Comparison of ENCODE assay signal across 21 cellular contexts in the genomic region with DNA sequence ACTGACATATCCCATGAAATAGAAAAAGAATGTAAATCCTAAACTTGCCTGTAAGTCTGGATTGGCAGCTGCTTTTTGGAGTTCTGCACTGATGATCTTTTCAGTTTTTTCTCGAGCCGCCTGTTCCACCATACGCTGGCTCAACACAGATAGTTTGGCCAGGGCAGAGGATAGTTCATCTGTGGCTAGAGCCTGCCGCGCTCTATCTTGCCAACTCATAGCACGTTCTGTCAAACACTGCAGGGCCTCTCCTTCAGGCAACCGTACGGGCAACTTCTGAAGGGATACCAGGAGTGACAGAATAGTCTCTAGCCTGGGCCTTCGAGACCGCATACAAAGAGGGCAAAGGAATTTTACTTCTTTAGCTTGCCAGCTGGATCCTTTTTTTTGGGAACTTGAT. TPM values are rescaled to one million over a fixed set of nuclear protein-coding genes. Genes with fewer than 3 reads are reported as not detected.
DNase-seq lines count a peak whose midpoint lies in the region; ATAC-seq, FAIRE-seq and TF ChIP-seq lines count a peak whose summit lies in the region.
"Had no signal": no experiment of that assay in that cellular context is flagged by ENCODE, and none has a peak within 500 bp of the region (broad histone marks: within the 10 kb centered on the region; RNA-seq: fewer than 3 reads in every experiment).

No MANE protein-coding gene starts in this region.

- no peak overlapping the region for H3K14ac ChIP-seq in IMR-90 (replicated peaks; ENCODE audit: low read depth, low read length)

- H3K27me3 ChIP-seq in IMR-90 (ENCODE audit: control insufficient read depth, insufficient read depth, low read length) (no peaks in the 10 kb centered on the region), GM12878 (replicated peaks in 1 of 2; ENCODE audit: control insufficient read depth in 2 of 2, insufficient read depth in 2 of 2, low read length in 1 of 2) (no peaks in the 10 kb centered on the region), endothelial cell of umbilical vein (ENCODE audit: control insufficient read depth in 2 of 2, insufficient read depth in 2 of 2, low read length in 2 of 2) (no peaks in the 10 kb centered on the region), H7 (ENCODE audit: control insufficient read depth, insufficient read depth, low read length) (no peaks in the 10 kb centered on the region)
- H3K27me3 ChIP-seq: BE2C had no signal

- no peak overlapping the region for H3K23ac ChIP-seq in IMR-90 (ENCODE audit: low read depth, low read length)

- H4K91ac ChIP-seq in IMR-90 (ENCODE audit: insufficient read depth, low read depth, low read length) = no peak overlapping the region

- peaks cover 2% of the 10 kb centered on the region for H3K9me3 Mint-ChIP-seq in Calu3 (ENCODE audit: low read depth, unreplicated experiment)

- dilution Hi-C loops in IMR-90 (cut with HindIII; ENCODE audit: low sequenced_read_pairs, unreplicated experiment) = no loop called here
- dilution Hi-C loops in endothelial cell of umbilical vein (cut with MboI; ENCODE audit: extremely low pct_ligation_motif_present, low sequenced_read_pairs) = no loop called here

- no peak overlapping the region for H2BK15ac ChIP-seq in IMR-90 (ENCODE audit: low read depth, low read length)

- no peak overlapping the region for H3K4me3 ChIP-seq in IMR-90 (ENCODE audit: insufficient read depth, low read depth, low read length)
- no peak overlapping the region for H3K4me3 ChIP-seq in GM12878
- no peak overlapping the region for H3K4me3 ChIP-seq in endothelial cell of umbilical vein (replicated peaks in 1 of 3; ENCODE audit: insufficient read depth in 1 of 3, low read depth in 1 of 3, low read length in 3 of 3)
- no peak overlapping the region for H3K4me3 ChIP-seq in H7 (ENCODE audit: insufficient read depth, low read depth, low read length)
- H3K4me3 ChIP-seq: SK-N-MC had no signal

- DNase-seq in Calu3 = no peak
- DNase-seq in IMR-90 = no peak
- no peak for DNase-seq in GM12878 (ENCODE audit: low read depth, low spot score)
- DNase-seq in endothelial cell of umbilical vein (ENCODE audit: low read depth, low spot score) = no peak
- DNase-seq in H7 = no peak
- DNase-seq: BE2C, NCI-H1048, NCI-H1417, NCI-H1694, NCI-H2029 treated with DMSO at 0.1 percent for 48 hours, NCI-H2227 treated with DMSO at 0.1 percent for 48 hours, NCI-H526 treated with DMSO at 0.1 percent for 48 hours, SIG-M5 had no signal

- H3K9me3 ChIP-seq in IMR-90 (ENCODE audit: control insufficient read depth, insufficient read depth, low read length) = no peaks in the 10 kb centered on the region
- 0 out of 3 replicates have a peak, but pooled peaks cover 1% of the 10 kb centered on the region for H3K9me3 ChIP-seq in GM12878 (replicated peaks; ENCODE audit: control insufficient read depth, insufficient read depth, low read length)
- no peaks in the 10 kb centered on the region for H3K9me3 ChIP-seq in endothelial cell of umbilical vein (replicated peaks; ENCODE audit: control insufficient read depth, insufficient read depth, low read length)
- H3K9me3 ChIP-seq: BE2C had no signal

- RAD21 ChIA-PET in GM12878 (lab: Charles Lee; ENCODE audit: unreplicated experiment) = no interaction called here

- SMC1A ChIA-PET in GM12878 (lab: Charles Lee; ENCODE audit: uncharacterized antibody, unreplicated experiment) = no interaction called here

- H2AK5ac ChIP-seq in IMR-90 (ENCODE audit: low read depth, low read length) = no peak overlapping the region

- H3K79me2 ChIP-seq in GM12878 (ENCODE audit: control insufficient read depth, insufficient read depth, low read length) (no peaks in the 10 kb centered on the region), endothelial cell of umbilical vein (ENCODE audit: control insufficient read depth, insufficient read depth, low read length) (peaks cover 12% of the 10 kb centered on the region)

- H3K9me1 ChIP-seq in IMR-90 (ENCODE audit: insufficient read depth, low read length) (no peaks in the 10 kb centered on the region; the same call in 1 of the 2 replicates), endothelial cell of umbilical vein (replicated peaks; ENCODE audit: control insufficient read depth, extremely low read depth, insufficient read depth, low read length) (no peaks in the 10 kb centered on the region)

- intact Hi-C loops in Calu3 (cut with micrococcal nuclease; ENCODE audit: unreplicated experiment) = no loop called here
- intact Hi-C loops in IMR-90 (cut with micrococcal nuclease) = no loop called here
- intact Hi-C loops in GM12878 (cut with micrococcal nuclease; ENCODE audit: unreplicated experiment) = no loop called here
- intact Hi-C loops in endothelial cell of umbilical vein (cut with micrococcal nuclease) = no loop called here

- H4K8ac ChIP-seq in IMR-90 (ENCODE audit: low read depth in 2 of 2, low read length in 2 of 2) = no peak overlapping the region

- H2AFZ ChIP-seq in IMR-90 (replicated peaks; ENCODE audit: low read length, poor library complexity) (no peak overlapping the region), GM12878 (ENCODE audit: control insufficient read depth, low read depth, low read length) (no peak overlapping the region), endothelial cell of umbilical vein (ENCODE audit: low read depth, low read length) (no peak overlapping the region)

- peaks cover 15 to 32% of the 10 kb centered on the region in 2 experiments; a peak in 3 of 4 replicates for H3K79me1 ChIP-seq in IMR-90 (ENCODE audit: low read depth in 1 of 2, low read length in 2 of 2)

- no peak overlapping the region for H2BK20ac ChIP-seq in IMR-90 (ENCODE audit: low read depth, low read length)

- no peak overlapping the region for H3K27ac ChIP-seq in IMR-90 (ENCODE audit: insufficient read depth, low read length)
- H3K27ac ChIP-seq in GM12878 (ENCODE audit: control insufficient read depth, insufficient read depth) = no peak overlapping the region
- no peak overlapping the region for H3K27ac ChIP-seq in endothelial cell of umbilical vein (ENCODE audit: insufficient read depth, low read depth, low read length)
- H3K27ac ChIP-seq: KMS-11, SK-N-MC had no signal

- H3K4me3 Mint-ChIP-seq in Calu3 (ENCODE audit: low read depth, unreplicated experiment) = no peak overlapping the region

- no peak for TF ChIP-seq EP300 in GM12878 (IDR thresholded peaks at IDR 0.05; ENCODE audit: borderline replicate concordance in 1 of 2, control insufficient read depth in 1 of 2, low read depth in 2 of 2, low read length in 2 of 2)

- POLR2A ChIA-PET in IMR-90 (lab: Charles Lee; ENCODE audit: unreplicated experiment) (no interaction called here), GM12878 (lab: Charles Lee) (no interaction called here), endothelial cell of umbilical vein (lab: Charles Lee) (no interaction called here)

- H3K18ac ChIP-seq in IMR-90 (ENCODE audit: low read depth, low read length) = no peak overlapping the region

- ATAC-seq in IMR-90 (ENCODE audit: low read depth) (no peak), GM12878 (no peak), GM21447 (IDR thresholded peaks at IDR 0.05; ENCODE audit: unreplicated experiment) (no peak), GM21717 (IDR thresholded peaks at IDR 0.05; ENCODE audit: unreplicated experiment) (no peak)

- no peak overlapping the region for H3K56ac ChIP-seq in IMR-90 (ENCODE audit: extremely low read depth, insufficient read depth, low read length)

- TSS peak; percentile 57 for BruUV-seq in Calu3 (replicated peaks; lab: Mats Ljungman, UMichigan)
- BruUV-seq in IMR-90 (replicated peaks; lab: Mats Ljungman, UMichigan) = TSS peak; percentile 94
- TSS peak; percentile 50 for BruUV-seq in GM12878 (replicated peaks; lab: Mats Ljungman, UMichigan)
- BruUV-seq in endothelial cell of umbilical vein (replicated peaks; lab: Mats Ljungman, UMichigan) = TSS peak; percentile 57

- TF ChIP-seq RAD21 in IMR-90 (IDR thresholded peaks at IDR 0.05; ENCODE audit: low read length) (no peak), GM12878 (IDR thresholded peaks at IDR 0.05; ENCODE audit: insufficient read depth, low read depth, low read length) (no peak)

- in situ Hi-C loops in IMR-90 (cut with MboI; ENCODE audit: low sequenced_read_pairs) (no loop called here), GM12878 (cut with MboI) (no loop called here)

- TF ChIP-seq POLR2A in IMR-90 (IDR thresholded peaks at IDR 0.05; ENCODE audit: low read depth, low read length) = no peak
- TF ChIP-seq POLR2A in GM12878 (IDR thresholded peaks at IDR 0.05; ENCODE audit: low read depth, low read length) = no peak
- TF ChIP-seq POLR2A in endothelial cell of umbilical vein (IDR thresholded peaks at IDR 0.05; ENCODE audit: low read depth, low read length) = no peak

- H3K36me3 Mint-ChIP-seq in Calu3 (ENCODE audit: insufficient read depth, unreplicated experiment) = peaks cover 50% of the 10 kb centered on the region

- H3K4ac ChIP-seq in IMR-90 (ENCODE audit: low read depth, low read length) = no peak overlapping the region

- TF ChIP-seq CTCF in Calu3 (IDR thresholded peaks at IDR 0.05; ENCODE audit: unreplicated experiment) (no peak), IMR-90 (conservative IDR thresholded peaks at IDR 0.05; ENCODE audit: low read depth, low read length) (no peak), GM12878 (IDR thresholded peaks at IDR 0.05 in 2 of 3, conservative IDR thresholded peaks at IDR 0.05 in 1 of 3; ENCODE audit: control insufficient read depth in 2 of 3, extremely low read depth in 1 of 3, insufficient read depth in 1 of 3, low read depth in 3 of 3, low read length in 3 of 3) (no peak), endothelial cell of umbilical vein (IDR thresholded peaks at IDR 0.05; ENCODE audit: extremely low read depth in 1 of 2, insufficient read depth in 1 of 2, low read depth in 1 of 2, low read length in 2 of 2) (no peak)

- H2AK9ac ChIP-seq in IMR-90 (replicated peaks; ENCODE audit: low read depth, low read length, poor library complexity) = no peak overlapping the region

- peaks cover 14% of the 10 kb centered on the region for H3K4me1 Mint-ChIP-seq in Calu3 (ENCODE audit: low read depth, unreplicated experiment)

- H3K27me3 Mint-ChIP-seq in Calu3 (ENCODE audit: unreplicated experiment) = no peaks in the 10 kb centered on the region
- H3K27me3 Mint-ChIP-seq: IgD-negative memory B cell had no signal

- H4K20me1 ChIP-seq in IMR-90 (ENCODE audit: insufficient read depth, low read length) (no peaks in the 10 kb centered on the region), GM12878 (ENCODE audit: control insufficient read depth, insufficient read depth) (no peaks in the 10 kb centered on the region), endothelial cell of umbilical vein (replicated peaks; ENCODE audit: control insufficient read depth, extremely low read depth, insufficient read depth, low read length) (no peaks in the 10 kb centered on the region)

- H3K9ac ChIP-seq in IMR-90 (ENCODE audit: low read depth, low read length) = no peak overlapping the region
- no peak overlapping the region for H3K9ac ChIP-seq in GM12878 (ENCODE audit: control insufficient read depth, insufficient read depth, low read length)
- no peak overlapping the region for H3K9ac ChIP-seq in endothelial cell of umbilical vein (replicated peaks; ENCODE audit: extremely low read depth, insufficient read depth, low read length)
- H3K9ac ChIP-seq: KMS-11 had no signal

- no peak overlapping the region for H2BK120ac ChIP-seq in IMR-90 (ENCODE audit: low read depth, low read length)

- no peak overlapping the region for H4K5ac ChIP-seq in IMR-90 (ENCODE audit: low read depth, low read length)

- H3K36me3 ChIP-seq in IMR-90 (ENCODE audit: control insufficient read depth, insufficient read depth, low read length) = peaks cover 42% of the 10 kb centered on the region
- H3K36me3 ChIP-seq in GM12878 (ENCODE audit: control insufficient read depth in 2 of 2, insufficient read depth in 2 of 2, low read length in 1 of 2) = peaks cover 7 to 33% of the 10 kb centered on the region in 2 experiments
- H3K36me3 ChIP-seq in endothelial cell of umbilical vein (ENCODE audit: control insufficient read depth in 2 of 2, extremely low read depth in 1 of 2, insufficient read depth in 2 of 2, low read length in 2 of 2) = peaks cover 20 to 28% of the 10 kb centered on the region in 2 experiments
- peaks cover 6% of the 10 kb centered on the region for H3K36me3 ChIP-seq in H7 (replicated peaks; ENCODE audit: control insufficient read depth, insufficient read depth, low read length)

- H3K4me1 ChIP-seq in IMR-90 (ENCODE audit: control insufficient read depth, insufficient read depth, low read length) (no peaks in the 10 kb centered on the region; the same call in 1 of the 2 replicates), GM12878 (ENCODE audit: control insufficient read depth, insufficient read depth, low read length) (no peaks in the 10 kb centered on the region), endothelial cell of umbilical vein (ENCODE audit: control insufficient read depth, extremely low read depth, insufficient read depth, low read length) (no peaks in the 10 kb centered on the region)
- H3K4me1 ChIP-seq: BE2C had no signal

- FAIRE-seq in GM12878 (lab: Jason Lieb, UNC) (no peak), endothelial cell of umbilical vein (lab: Jason Lieb, UNC) (no peak)
- FAIRE-seq: D721Med, RCC 7860 had no signal

- CTCF ChIA-PET in Calu3 (lab: Charles Lee) = no interaction called here
- CTCF ChIA-PET in IMR-90 (lab: Yijun Ruan, JAX) = no interaction called here
- CTCF ChIA-PET in GM12878 (lab: Yijun Ruan, JAX) = no interaction called here
- CTCF ChIA-PET in endothelial cell of umbilical vein (lab: Charles Lee) = no interaction called here

- H3K4me2 ChIP-seq in IMR-90 (ENCODE audit: low read depth, low read length) = no peak overlapping the region
- H3K4me2 ChIP-seq in GM12878 (ENCODE audit: control insufficient read depth, insufficient read depth) = no peak overlapping the region
- no peak overlapping the region for H3K4me2 ChIP-seq in endothelial cell of umbilical vein (ENCODE audit: insufficient read depth, low read length)
- H3K4me2 ChIP-seq: KMS-11 had no signal

- 91% methylated on average over 6 of the region's 10 CpGs; no CpG with 5 or more reads in 1 of the 2 experiments for WGBS in IMR-90 (ENCODE audit: extremely low coverage in 2 of 2, insufficient read length in 1 of 2), 2 experiments
- 98% methylated on average over 10 of the region's 10 CpGs for WGBS in GM12878 (ENCODE audit: insufficient coverage, insufficient replicate concordance, low lambda C conversion rate, missing lambda C conversion rate)

- no peak overlapping the region for H2BK5ac ChIP-seq in IMR-90 (ENCODE audit: low read depth, low read length, poor library complexity, severe bottlenecking)

- no peak overlapping the region for H3K27ac Mint-ChIP-seq in Calu3 (ENCODE audit: unreplicated experiment)

RNA-seq across cellular contexts. Expression of gene SLC6A13, which starts 44.8 kb away (rescaled TPM):
- total RNA-seq in Calu3 (2022) (3.5 and 4.8 TPM in 2 replicates), IMR-90 (2012; rRNA removed) (under 0.01 and 0.28 TPM in 2 replicates), GM12878 (2014; rRNA removed) (not detected in 2 replicates), GM12878 (2014; rRNA removed; fragmentation: Illumina TruSeq; extraction: Trizol) (0.18 and 0.32 TPM in 2 replicates), GM12878 (2021) (0.46 and 0.61 TPM in 2 replicates), endothelial cell of umbilical vein (not detected in 2 replicates)
- polyA plus RNA-seq in IMR-90 (2012; rRNA removed) (0.10 TPM in 1 of 2 replicates, not detected in the other), GM12878 (2011; rRNA removed) (1.2 and 2.1 TPM in 2 replicates), GM12878 (2014; fragmentation: Illumina TruSeq; extraction: Trizol) (0.35 TPM in 1 of 2 replicates, not detected in the other), GM12878 (2014; fragmentation: Nextera tagmentation; extraction: Ambion mirVana) (under 1 TPM; 0.19 to 0.20 TPM), GM12878 (2014; rRNA removed) (0.18 and 0.20 TPM in 2 replicates), GM12878 (2016; fragmentation: Nextera tagmentation; extraction: Ambion mirVana) (not detected), endothelial cell of umbilical vein (0.14 TPM in 1 of 2 replicates, not detected in the other)
- polyA plus RNA-seq in IMR-90 (2012; cell fraction: cytosol; rRNA removed) = 0.05 TPM in 1 of 2 replicates, not detected in the other
- polyA plus RNA-seq in IMR-90 (2012; cell fraction: nucleus; rRNA removed; ENCODE audit: low replicate concordance) = 0.45 and 1.1 TPM in 2 replicates
- total RNA-seq in GM12878 (2013; cell fraction: nucleolus; rRNA removed) = 12.1 and 12.7 TPM in 2 replicates
- 0.37 TPM for polyA plus RNA-seq in GM12878 (2011; ENCODE audit: low read depth)
- 0.69 and 1.1 TPM in 2 replicates for polyA plus RNA-seq in GM12878 (2011; cell fraction: cytosol; rRNA removed)
- 7.1 and 8.8 TPM in 2 replicates for polyA plus RNA-seq in GM12878 (2011; cell fraction: nucleus; rRNA removed)
- polyA plus RNA-seq in GM12878 (2012) = 0.87 and 1.0 TPM in 2 replicates
- polyA minus RNA-seq in GM12878 (2011; rRNA and poly(A)+ RNA removed) = 0.77 and 1.5 TPM in 2 replicates
- polyA minus RNA-seq in GM12878 (2011; cell fraction: cytosol; rRNA and poly(A)+ RNA removed) = not detected in 2 replicates
- 2.5 and 4.5 TPM in 2 replicates for polyA minus RNA-seq in GM12878 (2011; cell fraction: nucleus; rRNA and poly(A)+ RNA removed)
- polyA plus RNA-seq in endothelial cell of umbilical vein (2011; cell fraction: cytosol; rRNA removed) = not detected in 2 replicates
- polyA plus RNA-seq in endothelial cell of umbilical vein (2011; cell fraction: nucleus; rRNA removed) = 0.59 and 0.65 TPM in 2 replicates
- polyA plus RNA-seq in endothelial cell of umbilical vein (2012) = not detected in 2 replicates
- polyA minus RNA-seq in endothelial cell of umbilical vein = 0.34 TPM in 1 of 2 replicates, not detected in the other
- polyA minus RNA-seq in endothelial cell of umbilical vein (2011; cell fraction: cytosol; rRNA and poly(A)+ RNA removed) = not detected
- 0.53 and 1.1 TPM in 2 replicates for polyA minus RNA-seq in endothelial cell of umbilical vein (2011; cell fraction: nucleus; rRNA and poly(A)+ RNA removed)
- total RNA-seq in H7 (2014; rRNA removed; shearing (Covaris generic)) = not detected in 2 replicates
- total RNA-seq: HT1080 had no signal
- polyA plus RNA-seq: IgD-negative memory B cell had no signal
